Comparison of ENCODE assay signal across 7 cellular contexts in genomic region chr6:79544939-79545450, GRCh38. TPM values are rescaled to one million over a fixed set of nuclear protein-coding genes. Genes with fewer than 3 reads are reported as not detected.
DNase-seq lines count a peak whose midpoint lies in the region; ATAC-seq and TF ChIP-seq lines count a peak whose summit lies in the region.

No MANE protein-coding gene starts in this region.

- no peak for TF ChIP-seq POLR2A in tibial nerve (IDR thresholded peaks at IDR 0.05)

- intact Hi-C loops in lower lobe of right lung (cut with DNase I): no loop called here

- peak; percentile 93 to 94 for ATAC-seq in lower lobe of right lung

- H3K36me3 ChIP-seq in endocrine pancreas (ENCODE audit: control insufficient read depth, insufficient read depth, low read length) (no peaks in the 10 kb centered on the region), lower lobe of right lung (no peaks in the 10 kb centered on the region), tibial nerve (peaks cover 0 to under 1% (median 0%) of the 10 kb centered on the region in 3 donors)

- H3K27ac ChIP-seq in lower lobe of right lung: peak overlapping the region; percentile 50
- peak overlapping the region in 3 of 4 donors; percentile 17 to 76 (median 40) for H3K27ac ChIP-seq in tibial nerve

- H3K9me3 ChIP-seq in endocrine pancreas (ENCODE audit: control insufficient read depth, low read length) (no peaks in the 10 kb centered on the region), lower lobe of right lung (no peaks in the 10 kb centered on the region), tibial nerve (no peaks in the 10 kb centered on the region)

- H3K4me1 ChIP-seq in endocrine pancreas (ENCODE audit: control insufficient read depth, insufficient read depth, low read length) (peaks cover 13% of the 10 kb centered on the region), lower lobe of right lung (peaks cover 19% of the 10 kb centered on the region), tibial nerve (peaks cover 0 to 26% (median 13%) of the 10 kb centered on the region in 4 donors)

- WGBS in tibial nerve, 2 donors: 2 to 5% methylated on average over 7 of the region's 7 CpGs

- TF ChIP-seq EP300 in tibial nerve (IDR thresholded peaks at IDR 0.05): peak in 1 of 2 donors; percentile 66

- peak; percentile 100 for DNase-seq in HCEC 1CT
- peak; percentile 92 for DNase-seq in LoVo (ENCODE audit: low spot score)
- DNase-seq in RKO (ENCODE audit: low spot score): peak; percentile 99
- DNase-seq in lower lobe of right lung: peak; percentile 67
- DNase-seq in tibial nerve (ENCODE audit: low spot score in 2 of 2): peak in 1 of 2 donors; percentile 56

- H3K4me3 ChIP-seq in GM12875 (ENCODE audit: low read depth, low read length) (peak overlapping the region; percentile 1), endocrine pancreas (ENCODE audit: control insufficient read depth, insufficient read depth, low read length) (peak overlapping the region; percentile 93), lower lobe of right lung (no peak overlapping the region), tibial nerve (peak overlapping the region in 3 of 4 donors; percentile 8 to 32 (median 13))

- H3K9ac ChIP-seq in endocrine pancreas (ENCODE audit: control insufficient read depth, insufficient read depth, low read length): no peak overlapping the region

- no peaks in the 10 kb centered on the region for H3K27me3 ChIP-seq in endocrine pancreas (ENCODE audit: control insufficient read depth, insufficient read depth, low read length)
- no peaks in the 10 kb centered on the region for H3K27me3 ChIP-seq in lower lobe of right lung (ENCODE audit: low read depth)
- H3K27me3 ChIP-seq in tibial nerve: no peaks in the 10 kb centered on the region

- peak; percentile 48; the same call in 1 of the 2 replicates for TF ChIP-seq CTCF in GM12875 (IDR thresholded peaks at IDR 0.05; ENCODE audit: borderline replicate concordance, insufficient read depth, low read depth, low read length)
- peak; percentile 60 for TF ChIP-seq CTCF in lower lobe of right lung (IDR thresholded peaks at IDR 0.05)
- TF ChIP-seq CTCF in tibial nerve (IDR thresholded peaks at IDR 0.05): peak; percentile 28 to 70 (median 57)

RNA-seq across cellular contexts. Expression of gene LCA5, which starts 7.8 kb away (rescaled TPM):
- total RNA-seq in lower lobe of right lung (7.1 TPM), tibial nerve (10 to 100 TPM in 2 of 4 donors, 1 to 10 TPM in 2; 5.1 to 15.7 (median 9.5) TPM)
